Comparison of ENCODE assay signal across 8 cellular contexts in genomic region chr14:64762044-64763034, GRCh38. TPM values are rescaled to one million over a fixed set of nuclear protein-coding genes. Genes with fewer than 3 reads are reported as not detected.
DNase-seq lines count a peak whose midpoint lies in the region; ATAC-seq, FAIRE-seq and TF ChIP-seq lines count a peak whose summit lies in the region.

No MANE protein-coding gene starts in this region.

- TF ChIP-seq RAD21 in A549 (conservative IDR thresholded peaks at IDR 0.05 in 1 of 2, IDR thresholded peaks at IDR 0.05 in 1 of 2): 0 out of 5 replicates have a peak, but pooled peaks of 1 of the 2 experiments have one; percentile 16

- WGBS in A549 (ENCODE audit: missing lambda C conversion rate): 5% methylated on average over 15 of the region's 19 CpGs

- H3K4me1 ChIP-seq in A549 (peaks cover 89% of the 10 kb centered on the region), rectal smooth muscle tissue (ENCODE audit: control insufficient read depth, insufficient read depth, low read length) (peaks cover 36% of the 10 kb centered on the region)

- H3K27ac ChIP-seq in A549: peak overlapping the region; percentile 92 to 93
- H3K27ac ChIP-seq in rectal smooth muscle tissue (ENCODE audit: low read depth, low read length): peak overlapping the region; percentile 84

- peak; percentile 54 to 56; a peak in 2 of 5 replicates for TF ChIP-seq EP300 in A549 (IDR thresholded peaks at IDR 0.05)

- peak; percentile 90 to 91 for DNase-seq in A549 (ENCODE audit: low read depth in 1 of 2, low spot score in 1 of 2)
- DNase-seq in HK-2 (ENCODE audit: unreplicated experiment): peak; percentile 48
- peak; percentile 91 for DNase-seq in NCI-H82 (lab: John Stamatoyannopoulos, UW)
- DNase-seq in amniotic epithelial cell (ENCODE audit: low read depth): peak; percentile 91
- DNase-seq in Right ventricle myocardium superior: peak; percentile 86

- peak overlapping the region; percentile 19 for H3K9ac ChIP-seq in rectal smooth muscle tissue (ENCODE audit: low read length)

- no peaks in the 10 kb centered on the region for H3K27me3 ChIP-seq in rectal smooth muscle tissue (ENCODE audit: control insufficient read depth, insufficient read depth, low read length)

- FAIRE-seq in A549 (lab: Jason Lieb, UNC): peak; percentile 93

- TF ChIP-seq POLR2A in A549 (IDR thresholded peaks at IDR 0.05; ENCODE audit: low read length): no peak; the same call in 1 of the 2 replicates

- POLR2A ChIA-PET in A549 (lab: Yijun Ruan, JAX): interaction anchor here (0.6 to 2.6 kb wide), 9 partner anchors 47 to 258 kb away, joined by 3 to 16 read pairs (median 4); partner anchors contain the start of genes HSPA2, PLEKHG3 and ZBTB1

- no peak; the same call in 2 of the 3 replicates for TF ChIP-seq CTCF in A549 (IDR thresholded peaks at IDR 0.05)

- ATAC-seq in A549 (peak; percentile 33 to 49), Right ventricle myocardium superior (ENCODE audit: poor library complexity) (peak; percentile 68), HG03354 (IDR thresholded peaks at IDR 0.05; ENCODE audit: poor library complexity, severe bottlenecking, unreplicated experiment) (no peak), HG03135 (IDR thresholded peaks at IDR 0.05; ENCODE audit: unreplicated experiment) (no peak)

- intact Hi-C loops in Right ventricle myocardium superior (cut with DNase I): no loop called here

- H3K36me3 ChIP-seq in rectal smooth muscle tissue (ENCODE audit: control insufficient read depth, insufficient read depth, low read length): no peaks in the 10 kb centered on the region

- CTCF ChIA-PET in A549 (lab: Yijun Ruan, JAX): interaction anchor here (0.8 to 7.4 kb wide), 40 partner anchors 10 to 418 kb away, joined by 3 to 147 read pairs (median 4); partner anchors contain the start of genes HSPA2 and PLEKHG3

- no peaks in the 10 kb centered on the region for H3K9me3 ChIP-seq in A549

- H3K4me2 ChIP-seq in A549: peak overlapping the region; percentile 88

- H3K4me3 ChIP-seq in A549: peak overlapping the region; percentile 25; the same call in 2 of the 3 replicates
- H3K4me3 ChIP-seq in rectal smooth muscle tissue (ENCODE audit: low read length): peak overlapping the region; percentile 2

TF ChIP-seq in A549, 52 proteins besides CTCF, POLR2A, EP300 and RAD21 (continues in another document):
- TF ChIP-seq FOXS1 (CRISPR knock-in tag; IDR thresholded peaks at IDR 0.05): no peak
- no peak for TF ChIP-seq HDAC2 (IDR thresholded peaks at IDR 0.05)
- TF ChIP-seq NR3C1 (IDR thresholded peaks at IDR 0.05): no peak
- TF ChIP-seq RCOR1 (IDR thresholded peaks at IDR 0.05; ENCODE audit: low read depth, low read length): no peak
- peak; percentile 53 for TF ChIP-seq MAFK (IDR thresholded peaks at IDR 0.05; ENCODE audit: partially characterized antibody)
- no peak for TF ChIP-seq CBX2 (IDR thresholded peaks at IDR 0.05; ENCODE audit: borderline replicate concordance, low read depth)
- TF ChIP-seq E2F6 (IDR thresholded peaks at IDR 0.05; ENCODE audit: borderline replicate concordance, low read depth): no peak
- no peak for TF ChIP-seq FOSL2 (IDR thresholded peaks at IDR 0.05)
- TF ChIP-seq FOSL2 (CRISPR knock-in tag; IDR thresholded peaks at IDR 0.05): peak; percentile 3; the same call in 1 of the 2 replicates
- TF ChIP-seq BHLHE40 (IDR thresholded peaks at IDR 0.05; ENCODE audit: low read depth, low read length): no peak
- TF ChIP-seq PBX3 (IDR thresholded peaks at IDR 0.05): no peak
- no peak for TF ChIP-seq HOXB13 (CRISPR knock-in tag; IDR thresholded peaks at IDR 0.05; ENCODE audit: low read depth)
- TF ChIP-seq GATA3 (IDR thresholded peaks at IDR 0.05; ENCODE audit: borderline replicate concordance): peak; percentile 54; the same call in 1 of the 2 replicates
- no peak for TF ChIP-seq NPAS2 (CRISPR knock-in tag; IDR thresholded peaks at IDR 0.05; ENCODE audit: borderline replicate concordance)
- no peak for TF ChIP-seq RFX5 (IDR thresholded peaks at IDR 0.05)
- no peak for TF ChIP-seq HES2 (IDR thresholded peaks at IDR 0.05)
- 0 out of 3 replicates have a peak, but pooled peaks have one; percentile 34 for TF ChIP-seq BCL3 (IDR thresholded peaks at IDR 0.05)
- no peak for TF ChIP-seq TP53 (CRISPR knock-in tag; IDR thresholded peaks at IDR 0.05)
- no peak for TF ChIP-seq HOXB5 (CRISPR knock-in tag; IDR thresholded peaks at IDR 0.05)
- TF ChIP-seq JUN (IDR thresholded peaks at IDR 0.05): peak; percentile 52 to 69; a peak in 3 of 5 replicates
- no peak for TF ChIP-seq ATOH8 (CRISPR knock-in tag; IDR thresholded peaks at IDR 0.05; ENCODE audit: low read depth)
- no peak for TF ChIP-seq EHF (CRISPR knock-in tag; IDR thresholded peaks at IDR 0.05)
- TF ChIP-seq POLR2AphosphoS2 (conservative IDR thresholded peaks at IDR 0.05; ENCODE audit: low read length): no peak
- TF ChIP-seq ELK1 (IDR thresholded peaks at IDR 0.05; ENCODE audit: low read depth, low read length): no peak
- TF ChIP-seq RARB (CRISPR knock-in tag; IDR thresholded peaks at IDR 0.05): no peak
- TF ChIP-seq NFE2L2 (conservative IDR thresholded peaks at IDR 0.05; ENCODE audit: low read length): no peak
- TF ChIP-seq EHMT2 (IDR thresholded peaks at IDR 0.05; ENCODE audit: low read depth): no peak
- TF ChIP-seq CHD4 (IDR thresholded peaks at IDR 0.05; ENCODE audit: borderline replicate concordance): no peak
- peak; percentile 29 for TF ChIP-seq MAX (IDR thresholded peaks at IDR 0.05)
- no peak for TF ChIP-seq CEBPB (IDR thresholded peaks at IDR 0.05)
- no peak for TF ChIP-seq ESRRA (IDR thresholded peaks at IDR 0.05; ENCODE audit: borderline replicate concordance, low read length)

RNA-seq across cellular contexts. Expression of gene PLEKHG3, which starts 58.1 kb away (rescaled TPM):
- polyA plus RNA-seq in A549 (2011; rRNA removed) (29.8 and 30.5 TPM in 2 replicates), A549 (2017; fragmentation: RNase III; extraction: RNeasy Plus Mini Kit Qiagen cat#74134 plus additional on column Dnase treatment) (21.9 to 26.4 TPM (median 23.2 TPM) in 3 replicates)
- polyA plus RNA-seq in A549 (2012; cell fraction: cytosol; rRNA removed): 23.4 and 33.9 TPM in 2 replicates
- 69.3 and 101 TPM in 2 replicates for polyA plus RNA-seq in A549 (2012; cell fraction: nucleus; rRNA removed)
- polyA minus RNA-seq in A549 (2011; rRNA and poly(A)+ RNA removed): 46.3 and 47.5 TPM in 2 replicates
- total RNA-seq in Right ventricle myocardium superior: 16.6 TPM

Comparison
In these comparisons a context has a peak if more than half of its experiments do, and no peak if none do; other contexts are left out.
1. ATAC-seq: peak in A549 (2 of 2) and Right ventricle myocardium superior (single experiment); none in HG03354 (single experiment) and HG03135 (single experiment).
2. Peak in every context shown above with its lines, with median percentiles within 50 percentile points of each other: DNase-seq.